8 cellular contexts compared by ENCODE assay signal in genomic region chr3:32374788-32375595, GRCh38. TPM values are rescaled to one million over a fixed set of nuclear protein-coding genes. Genes with fewer than 3 reads are reported as not detected.
DNase-seq lines count a peak whose midpoint lies in the region; ATAC-seq, FAIRE-seq and TF ChIP-seq lines count a peak whose summit lies in the region.

No MANE protein-coding gene starts in this region.

- H3K9ac ChIP-seq in parathyroid adenoma: no peak overlapping the region

- TF ChIP-seq CTCF in A673 (conservative IDR thresholded peaks at IDR 0.05; ENCODE audit: low read depth, low read length) (peak; percentile 78), gastroesophageal sphincter (IDR thresholded peaks at IDR 0.05) (peak; percentile 64 to 70 (median 68)), parathyroid adenoma (IDR thresholded peaks at IDR 0.05) (peak; percentile 80)

- TF ChIP-seq POLR2A in GM12891 (IDR thresholded peaks at IDR 0.05; ENCODE audit: low read depth, low read length) (no peak), gastroesophageal sphincter (IDR thresholded peaks at IDR 0.05) (no peak)

- ATAC-seq in HG03442 (IDR thresholded peaks at IDR 0.05; ENCODE audit: unreplicated experiment): peak; percentile 66
- ATAC-seq in gastroesophageal sphincter: peak; percentile 58
- no peak for ATAC-seq in HG03108 (IDR thresholded peaks at IDR 0.05; ENCODE audit: unreplicated experiment)

- H3K4me2 ChIP-seq in parathyroid adenoma (ENCODE audit: low read length): no peak overlapping the region

- intact Hi-C loops in A673 (cut with micrococcal nuclease; ENCODE audit: unreplicated experiment): loop anchor here (2.0 kb wide), 1 partner anchor 94 kb away; no protein-coding TSS in a partner anchor

- H3K27me3 ChIP-seq in A673 (replicated peaks; ENCODE audit: insufficient read depth, low read depth, low read length, poor library complexity): peaks cover 11% of the 10 kb centered on the region
- H3K27me3 ChIP-seq in gastroesophageal sphincter: no peaks in the 10 kb centered on the region
- no peaks in the 10 kb centered on the region for H3K27me3 ChIP-seq in parathyroid adenoma (ENCODE audit: control insufficient read depth, insufficient read depth, low read length)

- TF ChIP-seq EP300 in gastroesophageal sphincter (IDR thresholded peaks at IDR 0.05): no peak

- CTCF ChIA-PET in A673 (lab: Charles Lee): interaction anchor here (0.6 to 2.9 kb wide), 3 partner anchors 13 to 93 kb away, joined by 3 to 19 read pairs (median 4); partner anchors contain the start of gene CMTM7

- H3K4me3 ChIP-seq in A673 (ENCODE audit: low read depth, low read length, poor library complexity, severe bottlenecking) (no peak overlapping the region), gastroesophageal sphincter (no peak overlapping the region), parathyroid adenoma (ENCODE audit: low read depth, low read length) (no peak overlapping the region)

- no peak overlapping the region for H2AFZ ChIP-seq in parathyroid adenoma

- H3K27ac ChIP-seq in A673 (ENCODE audit: low read depth, low read length, poor library complexity, severe bottlenecking): no peak overlapping the region
- H3K27ac ChIP-seq in gastroesophageal sphincter: no peak overlapping the region
- no peak overlapping the region for H3K27ac ChIP-seq in parathyroid adenoma

- POLR2A ChIA-PET in A673 (lab: Charles Lee; ENCODE audit: low non-redundant PET): no interaction called here

- DNase-seq in A673 (ENCODE audit: low spot score) (peak; percentile 78), GM12891 (ENCODE audit: insufficient read length, low spot score) (no peak), RPMI8226 (peak; percentile 83)
- DNase-seq in activated T-helper 9 cell treated with anti-CD3 and anti-CD28 coated beads, Interleukin-2, amount 50 U/mL, for 16 hours (ENCODE audit: low read depth): peak; percentile 9

- BruUV-seq in A673 (replicated peaks; lab: Mats Ljungman, UMichigan): no TSS peak

- H3K4me1 ChIP-seq in A673 (ENCODE audit: insufficient read depth, low read length, poor library complexity, severe bottlenecking) (no peaks in the 10 kb centered on the region), gastroesophageal sphincter (no peaks in the 10 kb centered on the region), parathyroid adenoma (no peaks in the 10 kb centered on the region)

- H3K79me2 ChIP-seq in parathyroid adenoma: no peaks in the 10 kb centered on the region

- 60 to 70% methylated on average over 8 of the region's 12 CpGs for WGBS in gastroesophageal sphincter (ENCODE audit: low coverage in 1 of 2), 2 donors

- H3K9me3 ChIP-seq in A673 (ENCODE audit: low read depth, low read length, poor library complexity, severe bottlenecking): no peaks in the 10 kb centered on the region
- no peaks in the 10 kb centered on the region for H3K9me3 ChIP-seq in gastroesophageal sphincter
- H3K9me3 ChIP-seq in parathyroid adenoma (ENCODE audit: control insufficient read depth, low read length): no peaks in the 10 kb centered on the region

- H3K36me3 ChIP-seq in A673 (ENCODE audit: insufficient read depth, low read length, poor library complexity, severe bottlenecking) (no peaks in the 10 kb centered on the region), gastroesophageal sphincter (no peaks in the 10 kb centered on the region), parathyroid adenoma (ENCODE audit: control insufficient read depth, insufficient read depth, low read length) (no peaks in the 10 kb centered on the region)

- FAIRE-seq in GM12891 (lab: Jason Lieb, UNC): peak; percentile 87

TF ChIP-seq in GM12891, 5 proteins besides CTCF, POLR2A, EP300 and RAD21:
- TF ChIP-seq TAF1 (IDR thresholded peaks at IDR 0.05; ENCODE audit: low read depth, low read length): no peak
- no peak for TF ChIP-seq SPI1 (IDR thresholded peaks at IDR 0.05; ENCODE audit: low read depth, low read length)
- no peak for TF ChIP-seq POU2F2 (IDR thresholded peaks at IDR 0.05; ENCODE audit: low read depth, low read length)
- no peak for TF ChIP-seq POLR2AphosphoS5 (IDR thresholded peaks at IDR 0.05; ENCODE audit: low read depth, low read length)
- no peak for TF ChIP-seq PAX5 (IDR thresholded peaks at IDR 0.05; ENCODE audit: insufficient read depth, low read length, severe bottlenecking)

RNA-seq across cellular contexts. Expression of gene CMTM7, which starts 16.7 kb away (rescaled TPM):
- total RNA-seq in A673 (2021): 0.79 TPM in 1 of 2 replicates, not detected in the other
- polyA plus RNA-seq in GM12891 (2012; ENCODE audit: low read depth, missing spikeins): 8.0 TPM
- total RNA-seq in gastroesophageal sphincter: 1 to 10 TPM; 2.9 to 7.0 (median 6.5) TPM
